Comparison of ENCODE assay signal across 22 cellular contexts in genomic region chr10:76939862-76940495, GRCh38.
DNase-seq lines count a peak whose midpoint lies in the region; ATAC-seq and TF ChIP-seq lines count a peak whose summit lies in the region.
"Had no signal": no experiment of that assay in that cellular context is flagged by ENCODE, and none has a peak within 500 bp of the region (broad histone marks: within the 10 kb centered on the region; RNA-seq: fewer than 3 reads in every experiment).

No MANE protein-coding gene starts in this region.

- no peaks in the 10 kb centered on the region for H3K27me3 ChIP-seq in tibial nerve
- no peaks in the 10 kb centered on the region for H3K27me3 ChIP-seq in uterus
- H3K27me3 ChIP-seq: breast epithelium, colonic mucosa, right atrium auricular region, SJCRH30 had no signal

- no peak for TF ChIP-seq EP300 in tibial nerve (IDR thresholded peaks at IDR 0.05)

- DNase-seq in DMS53 (lab: John Stamatoyannopoulos, UW) (peak; percentile 37), DMS53 treated with DMSO at 0.1 percent for 48 hours (lab: John Stamatoyannopoulos, UW; ENCODE audit: unreplicated experiment) (no peak), NCI-H510A treated with DMSO at 0.1 percent for 48 hours (lab: John Stamatoyannopoulos, UW) (peak; percentile 84), globus pallidus (ENCODE audit: low spot score) (peak; percentile 35), retina (peak; percentile 65), tibial nerve (ENCODE audit: low spot score in 2 of 2) (no peak), uterus (no peak)
- DNase-seq: 8988T; activated CD4-positive, alpha-beta memory T cell treated with anti-CD3 and anti-CD28 coated beads for 36 hours; activated gamma-delta T cell treated with Interleukin-2 at 50 U/mL for 16 hours; activated T-cell treated with anti-CD3 and anti-CD28 coated beads for 4 hours; AML-193; colonic mucosa; left ventricle myocardium inferior; NCI-H1930; SJCRH30; T-helper 2 cell had no signal

- H3K9me3 ChIP-seq in tibial nerve (no peaks in the 10 kb centered on the region), uterus (no peaks in the 10 kb centered on the region)
- H3K9me3 ChIP-seq: breast epithelium, colonic mucosa, left ventricle myocardium inferior, right atrium auricular region, SJCRH30 had no signal

- H3K4me3 ChIP-seq in tibial nerve (no peak overlapping the region), uterus (no peak overlapping the region)
- H3K4me3 ChIP-seq: breast epithelium, colonic mucosa, left ventricle myocardium inferior, right atrium auricular region, SJCRH30 had no signal

- no peak overlapping the region for H3K27ac ChIP-seq in tibial nerve
- H3K27ac ChIP-seq in uterus = no peak overlapping the region
- H3K27ac ChIP-seq: breast epithelium, colonic mucosa, HL-60, left ventricle myocardium inferior, right atrium auricular region, SJCRH30 had no signal

- 43 to 54% methylated on average over 2 of the region's 2 CpGs for WGBS in tibial nerve, 2 donors

- H3K4me1 ChIP-seq in tibial nerve = peaks cover 0 to 18% (median 0%) of the 10 kb centered on the region in 4 donors
- H3K4me1 ChIP-seq in uterus = peaks cover 0 to 4% of the 10 kb centered on the region in 2 donors
- H3K4me1 ChIP-seq: breast epithelium, colonic mucosa, right atrium auricular region, SJCRH30 had no signal

- intact Hi-C loops in uterus (cut with DNase I; ENCODE audit: low total_unique reads) = no loop called here

- TF ChIP-seq POLR2A in tibial nerve (IDR thresholded peaks at IDR 0.05) (no peak), uterus (IDR thresholded peaks at IDR 0.05) (no peak)

- no peak for ATAC-seq in GM21737 (IDR thresholded peaks at IDR 0.05; ENCODE audit: unreplicated experiment)
- ATAC-seq: Panc1 had no signal

- H3K36me3 ChIP-seq in tibial nerve (no peaks in the 10 kb centered on the region), uterus (no peaks in the 10 kb centered on the region)
- H3K36me3 ChIP-seq: breast epithelium, colonic mucosa, left ventricle myocardium inferior, right atrium auricular region, SJCRH30 had no signal

- TF ChIP-seq CTCF in tibial nerve (IDR thresholded peaks at IDR 0.05) (no peak), uterus (IDR thresholded peaks at IDR 0.05) (no peak)

Comparison
In these comparisons a context has a peak if more than half of its experiments do, and no peak if none do; other contexts are left out.
1. DNase-seq: peak in DMS53 (single experiment), NCI-H510A treated with DMSO at 0.1 percent for 48 hours (single experiment), globus pallidus (single experiment) and retina (single experiment); none in DMS53 treated with DMSO at 0.1 percent for 48 hours (single experiment), tibial nerve (0 of 2) and uterus (0 of 2).